In the genomic region with DNA sequence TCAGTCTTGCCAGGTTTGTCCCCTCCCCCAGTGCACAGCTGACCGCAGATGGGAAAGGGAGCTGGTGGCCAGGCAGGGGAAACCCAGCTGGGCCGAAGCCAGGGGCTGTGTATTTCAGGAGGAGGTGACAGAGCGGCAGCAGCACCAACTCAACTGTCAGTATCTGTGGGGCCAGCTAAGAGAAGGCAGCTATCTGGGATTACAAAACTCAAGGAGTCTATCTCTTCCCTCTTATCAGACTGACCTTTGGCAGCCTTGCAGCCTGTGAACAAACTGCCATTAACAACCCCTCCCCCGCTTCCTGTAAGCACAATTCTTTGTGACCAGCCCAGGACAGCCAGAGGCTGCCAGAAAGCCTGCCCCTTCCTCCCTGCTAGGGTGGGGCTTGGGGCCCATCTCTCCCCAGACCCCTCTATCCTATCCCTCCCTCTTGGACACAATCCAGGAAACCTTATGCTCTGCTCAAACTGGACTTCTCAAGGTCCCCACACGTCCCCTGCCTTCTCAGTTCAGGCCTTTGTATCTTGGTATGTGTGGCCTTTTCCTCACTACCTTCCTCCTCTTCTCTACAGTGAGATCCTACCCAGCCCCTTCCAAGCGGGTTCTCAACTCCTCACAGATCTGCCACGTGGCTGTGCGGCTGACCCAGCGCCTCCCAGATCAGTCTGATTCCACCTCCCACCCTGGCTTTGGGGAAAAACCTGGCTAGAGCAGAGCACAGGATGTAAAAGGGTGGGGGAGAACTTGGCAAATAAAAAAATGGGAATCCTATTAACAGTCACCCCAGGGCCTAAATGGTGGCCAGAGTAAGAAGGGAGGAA, we compare ENCODE assay signal across 1 cellular context.
TF ChIP-seq lines count a peak whose summit lies in the region.

No MANE protein-coding gene starts in this region.

TF ChIP-seq in HepG2, 621 proteins besides CTCF, POLR2A, EP300 and RAD21 (continued from another document):
- TF ChIP-seq ZHX2 (IDR thresholded peaks at IDR 0.05; ENCODE audit: low read depth), result 0 out of 2 replicates have a peak, but pooled peaks have one; percentile 43
- TF ChIP-seq ZHX2 (CRISPR knock-in tag; IDR thresholded peaks at IDR 0.05; ENCODE audit: borderline replicate concordance), result no peak; the same call in 1 of the 2 replicates
- peak; percentile 27; the same call in 1 of the 2 replicates for TF ChIP-seq TCF7 (IDR thresholded peaks at IDR 0.05; ENCODE audit: low read depth)
- TF ChIP-seq FOXM1 (CRISPR knock-in tag; IDR thresholded peaks at IDR 0.05), result no peak
- peak; percentile 74 for TF ChIP-seq MLX (CRISPR knock-in tag; IDR thresholded peaks at IDR 0.05)
- peak; percentile 97 for TF ChIP-seq SALL1 (CRISPR knock-in tag; IDR thresholded peaks at IDR 0.05)
- no peak for TF ChIP-seq ZNF562 (CRISPR knock-in tag; IDR thresholded peaks at IDR 0.05; ENCODE audit: borderline replicate concordance)
- TF ChIP-seq ZNF558 (CRISPR knock-in tag; IDR thresholded peaks at IDR 0.05; ENCODE audit: borderline replicate concordance), result no peak
- peak; percentile 76; the same call in 1 of the 2 replicates for TF ChIP-seq KLF9 (CRISPR knock-in tag; IDR thresholded peaks at IDR 0.05; ENCODE audit: low read depth)
- peak; percentile 43 for TF ChIP-seq KDM4B (CRISPR knock-in tag; IDR thresholded peaks at IDR 0.05)
- TF ChIP-seq GATAD1 (CRISPR knock-in tag; IDR thresholded peaks at IDR 0.05), result peak; percentile 65
- TF ChIP-seq ZNF557 (CRISPR knock-in tag; IDR thresholded peaks at IDR 0.05), result peak; percentile 81
- peak; percentile 17; the same call in 1 of the 2 replicates for TF ChIP-seq BRD4 (CRISPR knock-in tag; IDR thresholded peaks at IDR 0.05)
- TF ChIP-seq NONO (IDR thresholded peaks at IDR 0.05), result no peak
- TF ChIP-seq NONO (CRISPR knock-in tag; conservative IDR thresholded peaks at IDR 0.05), result peak; percentile 44; the same call in 1 of the 2 replicates
- TF ChIP-seq KLF6 (CRISPR knock-in tag; IDR thresholded peaks at IDR 0.05), result peak; percentile 79
- peak; percentile 61 for TF ChIP-seq HNRNPH1 (optimal IDR thresholded peaks at IDR 0.05; ENCODE audit: low read depth, low read length)
- TF ChIP-seq NBN (conservative IDR thresholded peaks at IDR 0.05), result no peak
- TF ChIP-seq, protein P1, sequence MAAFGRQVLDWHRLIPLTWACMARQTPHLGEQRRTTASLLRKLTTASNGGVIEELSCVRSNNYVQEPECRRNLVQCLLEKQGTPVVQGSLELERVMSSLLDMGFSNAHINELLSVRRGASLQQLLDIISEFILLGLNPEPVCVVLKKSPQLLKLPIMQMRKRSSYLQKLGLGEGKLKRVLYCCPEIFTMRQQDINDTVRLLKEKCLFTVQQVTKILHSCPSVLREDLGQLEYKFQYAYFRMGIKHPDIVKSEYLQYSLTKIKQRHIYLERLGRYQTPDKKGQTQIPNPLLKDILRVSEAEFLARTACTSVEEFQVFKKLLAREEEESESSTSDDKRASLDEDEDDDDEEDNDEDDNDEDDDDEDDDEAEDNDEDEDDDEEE (CRISPR knock-in tag; IDR thresholded peaks at IDR 0.05), result 0 out of 2 replicates have a peak, but pooled peaks have one; percentile 62
- peak; percentile 90 for TF ChIP-seq PRPF4 (IDR thresholded peaks at IDR 0.05; ENCODE audit: low read depth, low read length, poor library complexity, severe bottlenecking)
- no peak for TF ChIP-seq ZUFSP (CRISPR knock-in tag; IDR thresholded peaks at IDR 0.05; ENCODE audit: borderline replicate concordance)
- no peak; the same call in none of the 2 replicates for TF ChIP-seq HBP1 (CRISPR knock-in tag; IDR thresholded peaks at IDR 0.05; ENCODE audit: low read depth)
- peak; percentile 95 for TF ChIP-seq ZFP91 (CRISPR knock-in tag; IDR thresholded peaks at IDR 0.05; ENCODE audit: borderline replicate concordance)
- no peak for TF ChIP-seq RORA (CRISPR knock-in tag; IDR thresholded peaks at IDR 0.05)
- peak; percentile 98 for TF ChIP-seq REPIN1 (CRISPR knock-in tag; IDR thresholded peaks at IDR 0.05; ENCODE audit: borderline replicate concordance, low read depth)
- peak; percentile 58 for TF ChIP-seq ZNF740 (CRISPR knock-in tag; IDR thresholded peaks at IDR 0.05)
- no peak for TF ChIP-seq ZNF17 (CRISPR knock-in tag; IDR thresholded peaks at IDR 0.05)
- 0 out of 2 replicates have a peak, but pooled peaks have one; percentile 63 for TF ChIP-seq ZNF567 (CRISPR knock-in tag; IDR thresholded peaks at IDR 0.05; ENCODE audit: borderline replicate concordance)
- TF ChIP-seq CSRNP1 (CRISPR knock-in tag; IDR thresholded peaks at IDR 0.05), result peak; percentile 97
- TF ChIP-seq MTA3 (CRISPR knock-in tag; IDR thresholded peaks at IDR 0.05), result no peak
- peak; percentile 98 for TF ChIP-seq KDM6A (CRISPR knock-in tag; IDR thresholded peaks at IDR 0.05; ENCODE audit: low read depth)
- TF ChIP-seq ZBTB7A (CRISPR knock-in tag; IDR thresholded peaks at IDR 0.05), result peak; percentile 90; the same call in 1 of the 2 replicates
- TF ChIP-seq, protein P2, sequence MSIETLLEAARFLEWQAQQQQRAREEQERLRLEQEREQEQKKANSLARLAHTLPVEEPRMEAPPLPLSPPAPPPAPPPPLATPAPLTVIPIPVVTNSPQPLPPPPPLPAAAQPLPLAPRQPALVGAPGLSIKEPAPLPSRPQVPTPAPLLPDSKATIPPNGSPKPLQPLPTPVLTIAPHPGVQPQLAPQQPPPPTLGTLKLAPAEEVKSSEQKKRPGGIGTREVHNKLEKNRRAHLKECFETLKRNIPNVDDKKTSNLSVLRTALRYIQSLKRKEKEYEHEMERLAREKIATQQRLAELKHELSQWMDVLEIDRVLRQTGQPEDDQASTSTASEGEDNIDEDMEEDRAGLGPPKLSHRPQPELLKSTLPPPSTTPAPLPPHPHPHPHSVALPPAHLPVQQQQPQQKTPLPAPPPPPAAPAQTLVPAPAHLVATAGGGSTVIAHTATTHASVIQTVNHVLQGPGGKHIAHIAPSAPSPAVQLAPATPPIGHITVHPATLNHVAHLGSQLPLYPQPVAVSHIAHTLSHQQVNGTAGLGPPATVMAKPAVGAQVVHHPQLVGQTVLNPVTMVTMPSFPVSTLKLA (IDR thresholded peaks at IDR 0.05), result peak; percentile 31; the same call in 1 of the 2 replicates
- no peak; the same call in 1 of the 2 replicates for TF ChIP-seq GLI4 (CRISPR knock-in tag; IDR thresholded peaks at IDR 0.05; ENCODE audit: borderline replicate concordance)
- TF ChIP-seq, protein P3, sequence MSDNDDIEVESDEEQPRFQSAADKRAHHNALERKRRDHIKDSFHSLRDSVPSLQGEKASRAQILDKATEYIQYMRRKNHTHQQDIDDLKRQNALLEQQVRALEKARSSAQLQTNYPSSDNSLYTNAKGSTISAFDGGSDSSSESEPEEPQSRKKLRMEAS (IDR thresholded peaks at IDR 0.05), result peak; percentile 90
